Comparison of ENCODE assay signal across 13 cellular contexts in the genomic region with DNA sequence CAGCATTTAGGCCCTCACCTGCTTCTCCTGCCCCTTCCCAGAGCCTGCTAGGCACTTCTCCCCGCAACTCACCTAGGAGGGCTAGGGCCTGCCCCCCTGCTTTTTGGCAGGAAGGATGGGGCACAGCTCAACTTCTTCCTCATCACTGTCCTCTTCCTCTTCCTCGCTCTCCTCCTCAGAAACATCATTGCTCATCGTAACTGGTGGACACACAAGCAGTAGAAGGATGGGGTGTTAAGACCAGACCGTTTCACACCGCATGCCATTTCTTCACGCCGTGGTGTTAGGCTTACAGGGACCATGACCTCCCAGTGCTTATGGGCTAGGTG. TPM values are rescaled to one million over a fixed set of nuclear protein-coding genes. Genes with fewer than 3 reads are reported as not detected.
DNase-seq lines count a peak whose midpoint lies in the region; ATAC-seq and TF ChIP-seq lines count a peak whose summit lies in the region.
"Had no signal": no experiment of that assay in that cellular context is flagged by ENCODE, and none has a peak within 500 bp of the region (broad histone marks: within the 10 kb centered on the region; RNA-seq: fewer than 3 reads in every experiment).

No MANE protein-coding gene starts in this region.

- H3K9me3 ChIP-seq in A673 (ENCODE audit: low read depth, low read length, poor library complexity, severe bottlenecking): no peaks in the 10 kb centered on the region
- H3K9me3 ChIP-seq in SU-DHL-6 (ENCODE audit: insufficient read depth, low read length): no peaks in the 10 kb centered on the region
- no peaks in the 10 kb centered on the region for H3K9me3 ChIP-seq in iPS-20b (ENCODE audit: insufficient read depth, low read depth, low read length)
- H3K9me3 ChIP-seq: thyroid gland had no signal

- no peak for DNase-seq in A673 (ENCODE audit: low spot score)
- DNase-seq in GM10248 (ENCODE audit: extremely low spot score): peak; percentile 16
- no peak for DNase-seq in NCI-H1694 treated with DMSO at 0.1 percent for 48 hours (lab: John Stamatoyannopoulos, UW)
- DNase-seq in amniotic stem cell (lab: John Stamatoyannopoulos, UW): no peak

- H3K79me2 ChIP-seq in SU-DHL-6 (ENCODE audit: insufficient read depth, low read length): no peaks in the 10 kb centered on the region; the same call in 1 of the 2 replicates
- H3K79me2 ChIP-seq: hepatocyte had no signal

- ATAC-seq in GM19035 (IDR thresholded peaks at IDR 0.05; ENCODE audit: unreplicated experiment): no peak
- no peak for ATAC-seq in GM21360 (IDR thresholded peaks at IDR 0.05; ENCODE audit: unreplicated experiment)

- no peak overlapping the region for H2AFZ ChIP-seq in SU-DHL-6 (ENCODE audit: low read depth, low read length, severe bottlenecking)
- H2AFZ ChIP-seq: hepatocyte had no signal

- POLR2A ChIA-PET in A673 (lab: Charles Lee; ENCODE audit: low non-redundant PET): no interaction called here
- POLR2A ChIA-PET in GM10248 (lab: Yijun Ruan, JAX): interaction anchor here (0.7 kb wide), 1 partner anchor 12 kb away, joined by 3 read pairs; no protein-coding TSS in a partner anchor

- peaks cover 26% of the 10 kb centered on the region for H3K4me1 ChIP-seq in A673 (ENCODE audit: insufficient read depth, low read length, poor library complexity, severe bottlenecking)
- H3K4me1 ChIP-seq in iPS-20b (ENCODE audit: insufficient read depth, low read length): peaks cover 16% of the 10 kb centered on the region

- no peaks in the 10 kb centered on the region for H3K9me2 ChIP-seq in SU-DHL-6 (replicated peaks; ENCODE audit: insufficient read depth, low read length)

- TF ChIP-seq CTCF in A673 (conservative IDR thresholded peaks at IDR 0.05; ENCODE audit: low read depth, low read length): no peak
- TF ChIP-seq CTCF in GM10248 (IDR thresholded peaks at IDR 0.05; ENCODE audit: control extremely low read depth, extremely low read depth, low read depth, missing control alignments): no peak
- no peak for TF ChIP-seq CTCF in SU-DHL-6 (IDR thresholded peaks at IDR 0.05; ENCODE audit: insufficient read depth, low read length, poor library complexity, severe bottlenecking)

- H4K20me1 ChIP-seq in SU-DHL-6 (ENCODE audit: low read depth, low read length): no peaks in the 10 kb centered on the region; the same call in 1 of the 2 replicates

- BruUV-seq in A673 (replicated peaks; lab: Mats Ljungman, UMichigan): no TSS peak

- H3K27me3 ChIP-seq in A673 (replicated peaks; ENCODE audit: insufficient read depth, low read depth, low read length, poor library complexity) (peaks cover 5% of the 10 kb centered on the region), SU-DHL-6 (ENCODE audit: low read length) (no peaks in the 10 kb centered on the region), iPS-20b (ENCODE audit: insufficient read depth, low read length) (peaks cover 43% of the 10 kb centered on the region)

- CTCF ChIA-PET in A673 (lab: Charles Lee): interaction anchor here (0.5 to 1.3 kb wide), 12 partner anchors 11 to 1246 kb away, joined by 3 to 35 read pairs (median 4); a partner anchor contains a TSS
- CTCF ChIA-PET in GM10248 (lab: Yijun Ruan, JAX): interaction anchor here (0.6 to 10.7 kb wide), 59 partner anchors 8 to 642 kb away, joined by 3 to 331 read pairs (median 4); a partner anchor contains a TSS

- H3F3A ChIP-seq in SU-DHL-6 (ENCODE audit: insufficient read depth): peaks cover 31% of the 10 kb centered on the region

- intact Hi-C loops in A673 (cut with micrococcal nuclease; ENCODE audit: unreplicated experiment): loop anchor here (1.0 to 5.0 kb wide), 2 partner anchors 36 to 566 kb away; a partner anchor contains a TSS

- H3K4me3 ChIP-seq in A673 (ENCODE audit: low read depth, low read length, poor library complexity, severe bottlenecking) (peak overlapping the region; percentile 72), SU-DHL-6 (ENCODE audit: insufficient read depth, low read length, poor library complexity, severe bottlenecking) (peak overlapping the region; percentile 88), iPS-20b (ENCODE audit: low read length) (peak overlapping the region; percentile 85)
- H3K4me3 ChIP-seq: hepatocyte, thyroid gland had no signal

- H3K9ac ChIP-seq in SU-DHL-6 (ENCODE audit: low read length) (peak overlapping the region; percentile 85), iPS-20b (ENCODE audit: low read depth, low read length) (no peak overlapping the region)

- H3K27ac ChIP-seq in A673 (ENCODE audit: low read depth, low read length, poor library complexity, severe bottlenecking): no peak overlapping the region
- H3K27ac ChIP-seq in SU-DHL-6 (ENCODE audit: low read depth, low read length): no peak overlapping the region
- no peak overlapping the region for H3K27ac ChIP-seq in iPS-20b (ENCODE audit: low read length)
- H3K27ac ChIP-seq: hepatocyte, thyroid gland had no signal

- H3K4me2 ChIP-seq in SU-DHL-6 (ENCODE audit: low read depth, low read length, poor library complexity, severe bottlenecking): peak overlapping the region; percentile 79

- H3K36me3 ChIP-seq in A673 (ENCODE audit: insufficient read depth, low read length, poor library complexity, severe bottlenecking) (peaks cover 24% of the 10 kb centered on the region), SU-DHL-6 (ENCODE audit: low read length) (no peaks in the 10 kb centered on the region), iPS-20b (ENCODE audit: insufficient read depth, low read depth, low read length) (peaks cover 23% of the 10 kb centered on the region)

RNA-seq across cellular contexts. Expression of a gene that starts 1.6 kb away (rescaled TPM):
- 94.7 and 98.2 TPM in 2 replicates for total RNA-seq in A673 (2021)

RNA-seq across cellular contexts. Expression of a gene that starts 5.7 kb away (rescaled TPM):
- total RNA-seq in A673 (2021): not detected in 2 replicates
- total RNA-seq: dermis microvascular lymphatic vessel endothelial cell, H4, hepatocyte, Right ventricle myocardium superior, thyroid gland had no signal

RNA-seq across cellular contexts. Expression of a gene that starts 36.6 kb away (rescaled TPM):
- 109 and 114 TPM in 2 replicates for total RNA-seq in A673 (2021)
